In the genomic region with DNA sequence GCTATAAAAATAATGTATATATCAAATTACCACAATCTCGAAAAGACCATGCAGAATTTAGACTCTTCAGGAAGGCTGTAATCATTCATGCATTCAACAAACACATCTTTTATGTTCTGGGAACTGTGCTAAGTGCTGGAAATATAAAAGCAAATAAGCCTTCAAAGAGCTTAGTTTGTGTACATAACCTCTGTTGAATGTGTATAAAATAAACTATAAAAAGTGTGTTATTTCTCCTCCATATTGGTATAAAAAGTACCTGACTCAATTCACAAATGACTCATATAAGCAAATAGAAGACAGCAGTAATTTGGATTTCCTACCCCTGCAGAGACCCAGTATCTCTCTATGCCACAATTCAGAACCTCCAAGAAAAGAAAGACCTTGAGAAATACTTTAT, we compare ENCODE assay signal across 20 cellular contexts. TPM values are rescaled to one million over a fixed set of nuclear protein-coding genes. Genes with fewer than 3 reads are reported as not detected.
A peak's percentile ranks its signal among the peaks of the same experiment; 100 is the strongest.
DNase-seq lines count a peak whose midpoint lies in the region; ATAC-seq and TF ChIP-seq lines count a peak whose summit lies in the region.
"Had no signal": no experiment of that assay in that cellular context is flagged by ENCODE, and none has a peak within 500 bp of the region (broad histone marks: within the 10 kb centered on the region; RNA-seq: fewer than 3 reads in every experiment).

No MANE protein-coding gene starts in this region.

- peaks cover 4% of the 10 kb centered on the region for H3K4me1 ChIP-seq in mucosa of descending colon (ENCODE audit: low read depth)

- ATAC-seq in mucosa of descending colon: peak; percentile 84
- ATAC-seq: stimulated activated naive B cell treated with anti-CD40 and anti-IgM and Interleukin-4, amounts not matched to agents 10 μg/mL and 1 μg/mL and 100 μg/mL, for 72 hours had no signal

- no peaks in the 10 kb centered on the region for H3K36me3 ChIP-seq in mucosa of descending colon (ENCODE audit: low read depth)

- peak; percentile 15 for DNase-seq in NCI-H2107 treated with DMSO at 0.1 percent for 48 hours (lab: John Stamatoyannopoulos, UW; ENCODE audit: unreplicated experiment)
- DNase-seq in NCI-H2107 (lab: John Stamatoyannopoulos, UW): no peak
- DNase-seq in NCI-H1105 (lab: John Stamatoyannopoulos, UW): peak; percentile 31
- DNase-seq in NCI-H748 treated with DMSO at 0.1 percent for 48 hours (lab: John Stamatoyannopoulos, UW): peak; percentile 63
- DNase-seq in mucosa of descending colon: no peak
- DNase-seq in activated T-cell treated with anti-CD3 and anti-CD28 coated beads, Interleukin-2, amount 50 U/mL, for 48 hours: no peak
- no peak for DNase-seq in activated T-cell treated with anti-CD3 and anti-CD28 coated beads, Interleukin-2, amount 50 U/mL, for 1 hour
- DNase-seq in GM10248 (ENCODE audit: extremely low spot score): no peak
- DNase-seq: 8988T; activated effector memory CD4-positive, alpha-beta T cell treated with anti-CD3 and anti-CD28 coated beads, Interleukin-2, amount 50 U/mL, for 16 hours; anterior cingulate cortex; endodermal cell; Kasumi-1; kidney; NCI-H2227 treated with DMSO at 0.1 percent for 48 hours; retina; stimulated activated naive B cell treated with anti-CD40 and anti-IgM and Interleukin-4, amounts not matched to agents 10 μg/mL and 1 μg/mL and 100 μg/mL, for 72 hours; transverse colon had no signal

- TF ChIP-seq CTCF in mucosa of descending colon (IDR thresholded peaks at IDR 0.05): no peak
- TF ChIP-seq CTCF in GM10248 (IDR thresholded peaks at IDR 0.05; ENCODE audit: control extremely low read depth, extremely low read depth, low read depth, missing control alignments): no peak

- POLR2A ChIA-PET in GM10248 (lab: Yijun Ruan, JAX): no interaction called here

- intact Hi-C loops in mucosa of descending colon (cut with DNase I, micrococcal nuclease): no loop called here

- no peak overlapping the region for H3K4me3 ChIP-seq in mucosa of descending colon
- H3K4me3 ChIP-seq: BLaER1 treated with 17β-estradiol and CSF1 and Interleukin-3, amounts not matched to agents 10 nM and 100 nM; hepatocyte; transverse colon had no signal

- CTCF ChIA-PET in GM10248 (lab: Yijun Ruan, JAX): interaction anchor here (1.1 to 7.1 kb wide), 5 partner anchors 10 to 26 kb away, joined by 3 to 48 read pairs (median 6); no protein-coding TSS in a partner anchor

- H3K9me3 ChIP-seq in mucosa of descending colon: no peaks in the 10 kb centered on the region
- H3K9me3 ChIP-seq: BLaER1 treated with 17β-estradiol and CSF1 and Interleukin-3, amounts not matched to agents 10 nM and 100 nM; transverse colon had no signal

RNA-seq across cellular contexts. Expression of a gene that starts 36.8 kb away (rescaled TPM):
- total RNA-seq in mucosa of descending colon: 10 to 100 TPM; 27.9 to 35.0 (median 31.1) TPM

Comparison
In these comparisons a context has a peak if more than half of its experiments do, and no peak if none do; other contexts are left out.
1. DNase-seq: peak in NCI-H2107 treated with DMSO at 0.1 percent for 48 hours (single experiment), NCI-H1105 (single experiment) and NCI-H748 treated with DMSO at 0.1 percent for 48 hours (single experiment); none in NCI-H2107 (single experiment), mucosa of descending colon (0 of 3), activated T-cell treated with anti-CD3 and anti-CD28 coated beads, Interleukin-2, amount 50 U/mL, for 48 hours (0 of 2), activated T-cell treated with anti-CD3 and anti-CD28 coated beads, Interleukin-2, amount 50 U/mL, for 1 hour (single experiment) and GM10248 (single experiment).